8 cellular contexts compared by ENCODE assay signal in genomic region chr2:24123212-24124002, GRCh38. TPM values are rescaled to one million over a fixed set of nuclear protein-coding genes. Genes with fewer than 3 reads are reported as not detected.
A peak's percentile ranks its signal among the peaks of the same experiment; 100 is the strongest.
DNase-seq lines count a peak whose midpoint lies in the region; ATAC-seq and TF ChIP-seq lines count a peak whose summit lies in the region.

Gene FAM228B, plus strand, starts transcription at chr2:24123469. Its CDS starts 893 bp downstream, at chr2:24124362.
Gene PFN4, minus strand, starts transcription at chr2:24123334. Its CDS starts 799 bp downstream, at chr2:24122535.

- H3K27ac ChIP-seq in gastroesophageal sphincter (peak within 1 kb of the TSS; percentile 79 to 97 (median 94)), testis (peak within 1 kb of the TSS; percentile 93 to 94)

- intact Hi-C loops in testis (cut with DNase I; ENCODE audit: low total_unique reads), result no loop called here

- H3K36me3 ChIP-seq in ES-I3 (ENCODE audit: insufficient read depth, low read length) (no peaks in the 10 kb centered on the region), gastroesophageal sphincter (no peaks in the 10 kb centered on the region), testis (ENCODE audit: low read depth, missing control alignments) (no peaks in the 10 kb centered on the region)

- TF ChIP-seq EP300 in gastroesophageal sphincter (IDR thresholded peaks at IDR 0.05), result no peak

- H3K9me3 ChIP-seq in ES-I3 (ENCODE audit: control insufficient read depth, insufficient read depth, low read length), result no peaks in the 10 kb centered on the region
- no peaks in the 10 kb centered on the region for H3K9me3 ChIP-seq in gastroesophageal sphincter
- no peaks in the 10 kb centered on the region for H3K9me3 ChIP-seq in testis

- peak within 1 kb of the TSS; percentile 57 to 66 for H3K4me3 ChIP-seq in gastroesophageal sphincter
- peak within 1 kb of the TSS; percentile 84 for H3K4me3 ChIP-seq in testis

- H3K4me1 ChIP-seq in ES-I3 (ENCODE audit: insufficient read depth, low read length) (no peaks in the 10 kb centered on the region), gastroesophageal sphincter (peaks cover 0 to 40% (median 7%) of the 10 kb centered on the region in 3 donors), testis (peaks cover 18% of the 10 kb centered on the region)

- ATAC-seq in gastroesophageal sphincter, result peak; percentile 98

- 0% methylated on average over 4 of the region's 104 CpGs; no CpG with 5 or more reads in 1 of the 2 donors for WGBS in gastroesophageal sphincter (ENCODE audit: low coverage in 1 of 2), 2 donors
- 0 to 1% methylated on average over 1 to 53 of the region's 104 CpGs for WGBS in testis, 2 donors

- H3K9ac ChIP-seq in ES-I3 (ENCODE audit: low read depth, low read length), result peak within 1 kb of the TSS; percentile 90

- DNase-seq in GOT3 (lab: John Stamatoyannopoulos, UW) (peak; percentile 43), LHCN-M2 (ENCODE audit: low read depth) (peak; percentile 76), nucleus accumbens (lab: John Stamatoyannopoulos, UW) (peak in 55 of 56 donors; percentile 45 to 91 (median 80)), testis (peak; percentile 92)
- peak; percentile 65 for DNase-seq in activated naive CD4-positive, alpha-beta T cell treated with Interleukin-2 at 50 U/mL for 16 hours

- TF ChIP-seq CTCF in gastroesophageal sphincter (IDR thresholded peaks at IDR 0.05) (no peak), testis (IDR thresholded peaks at IDR 0.05) (no peak)

- H3K27me3 ChIP-seq in gastroesophageal sphincter (no peaks in the 10 kb centered on the region), testis (no peaks in the 10 kb centered on the region)

- TF ChIP-seq POLR2A in Raji (IDR thresholded peaks at IDR 0.05; ENCODE audit: insufficient read depth, low read depth, low read length) (peak; percentile 78), gastroesophageal sphincter (IDR thresholded peaks at IDR 0.05) (peak; percentile 82 to 87), testis (IDR thresholded peaks at IDR 0.05) (no peak)

RNA-seq across cellular contexts. Expression of gene FAM228B, which starts in this region (rescaled TPM):
- total RNA-seq in LHCN-M2 (2014; rRNA removed), result 1.9 and 5.6 TPM in 2 replicates
- polyA plus RNA-seq in LHCN-M2 (2012), result 5.0 TPM
- 10 to 100 TPM; 24.0 to 45.5 (median 30.9) TPM for total RNA-seq in gastroesophageal sphincter
- total RNA-seq in testis, result 10 to 100 TPM; 45.3 to 56.2 TPM
- 47.1 TPM for polyA plus RNA-seq in testis (ENCODE audit: insufficient read depth, low read depth, low replicate concordance)

RNA-seq across cellular contexts. Expression of gene PFN4, which starts in this region (rescaled TPM):
- total RNA-seq in LHCN-M2 (2014; rRNA removed), result 0.63 and 1.7 TPM in 2 replicates
- 0.84 TPM for polyA plus RNA-seq in LHCN-M2 (2012)
- total RNA-seq in gastroesophageal sphincter, result under 1 TPM in 1 of 4 donors, not detected in 3; 0.94 TPM
- 10 to 100 TPM; 39.8 to 62.8 TPM for total RNA-seq in testis
- 248 TPM for polyA plus RNA-seq in testis (ENCODE audit: insufficient read depth, low read depth, low replicate concordance)

Comparison
In these comparisons a context has a peak if more than half of its experiments do, and no peak if none do; other contexts are left out.
1. Peak in every context shown above with its lines: DNase-seq, ATAC-seq, H3K4me3 ChIP-seq and H3K27ac ChIP-seq.
2. RNA of gene PFN4 (total RNA-seq): 39.8 to 62.8 TPM in testis; 0.63 to 1.7 TPM in LHCN-M2 and 0.94 TPM in gastroesophageal sphincter; every median in the first group is over 10 times any median in the second.